In genomic region chrX:103359605-103360004, GRCh38 we compare ENCODE assay signal across 14 cellular contexts. TPM values are rescaled to one million over a fixed set of nuclear protein-coding genes. Genes with fewer than 3 reads are reported as not detected.
"Had no signal": no experiment of that assay in that cellular context is flagged by ENCODE, and none has a peak within 500 bp of the region (broad histone marks: within the 10 kb centered on the region; RNA-seq: fewer than 3 reads in every experiment).

No MANE protein-coding gene starts in this region.

RNA-seq across cellular contexts. Expression of gene TCEAL9, which starts 3.3 kb away (rescaled TPM):
- total RNA-seq: activated CD4-positive, alpha-beta T cell treated with anti-CD3 and anti-CD28 coated beads, Interleukin-2, amount 10 ng/mL, durations not matched to agents 7 days and 5 days had no signal

RNA-seq across cellular contexts. Expression of gene TCEAL7, which starts 29.6 kb away (rescaled TPM):
- total RNA-seq: activated B cell treated with CpG ODN at 0.5 μM for 24 hours; activated CD4-positive, alpha-beta memory T cell treated with anti-CD3 and anti-CD28 coated beads for 36 hours; activated CD4-positive, alpha-beta memory T cell treated with anti-CD3 and anti-CD28 coated beads, Interleukin-2, amount 10 ng/mL, durations not matched to agents 7 days and 5 days; activated CD4-positive, alpha-beta T cell treated with anti-CD3 and anti-CD28 coated beads for 36 hours; activated CD4-positive, alpha-beta T cell treated with anti-CD3 and anti-CD28 coated beads, Interleukin-2, amount 10 ng/mL, durations not matched to agents 24 days and 14 days; activated CD4-positive, alpha-beta T cell treated with anti-CD3 and anti-CD28 coated beads, Interleukin-2, amount 10 ng/mL, durations not matched to agents 7 days and 5 days; activated CD8-positive, alpha-beta memory T cell treated with anti-CD3 and anti-CD28 coated beads for 36 hours; activated CD8-positive, alpha-beta memory T cell treated with anti-CD3 and anti-CD28 coated beads, Interleukin-2, amount 10 ng/mL, durations not matched to agents 7 days and 5 days; activated CD8-positive, alpha-beta T cell treated with anti-CD3 and anti-CD28 coated beads for 36 hours; activated CD8-positive, alpha-beta T cell treated with anti-CD3 and anti-CD28 coated beads, Interleukin-2, amount 10 ng/mL, durations not matched to agents 7 days and 5 days; T-cell; T-helper 1 cell treated with Interleukin-12 subunit alpha and Interleukin-12 subunit beta and Interleukin-4 antibody, amounts not matched to agents 30 ng/mL and 1 ng/mL, for 36 hours; T-helper 17 cell; T-helper 2 cell treated with Interferon-gamma antibody and Interleukin-4, amounts not matched to agents 100 ng/mL and 5 ng/mL, for 36 hours had no signal
